19 cellular contexts compared by ENCODE assay signal in the genomic region with DNA sequence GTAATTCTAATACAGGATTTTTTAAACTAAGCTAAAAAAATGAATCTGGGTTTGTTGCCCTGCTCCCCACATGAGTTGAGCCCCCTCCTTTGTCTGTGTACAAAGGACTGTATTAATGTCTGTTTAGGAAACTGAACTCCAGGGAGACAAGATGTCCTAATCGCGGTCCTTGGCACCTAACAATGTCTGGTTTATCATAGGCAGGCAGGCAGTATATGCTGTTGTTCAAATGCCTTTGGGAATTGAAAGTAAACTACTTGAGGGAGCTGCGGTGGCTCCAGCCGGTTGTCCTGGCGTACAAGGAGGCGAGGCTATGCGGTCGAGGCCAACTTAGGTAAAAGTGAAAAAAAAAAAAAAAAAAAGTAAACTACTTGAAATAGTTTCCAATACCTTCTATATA.
DNase-seq lines count a peak whose midpoint lies in the region; TF ChIP-seq lines count a peak whose summit lies in the region.
"Had no signal": no experiment of that assay in that cellular context is flagged by ENCODE, and none has a peak within 500 bp of the region (broad histone marks: within the 10 kb centered on the region; RNA-seq: fewer than 3 reads in every experiment).

No MANE protein-coding gene starts in this region.

- intact Hi-C loops in activated CD4-positive, alpha-beta T cell treated with anti-CD3 and anti-CD28 coated beads, Interleukin-2, amount 10 ng/mL, durations not matched to agents 24 days and 14 days (cut with micrococcal nuclease) = no loop called here

- DNase-seq in NCI-H2107 treated with DMSO at 0.1 percent for 48 hours (lab: John Stamatoyannopoulos, UW; ENCODE audit: unreplicated experiment) = peak; percentile 25
- DNase-seq in NCI-H2107 (lab: John Stamatoyannopoulos, UW) = no peak
- DNase-seq in cardiac fibroblast (ENCODE audit: low read depth in 2 of 2) = peak; percentile 34 to 45
- peak; percentile 65 for DNase-seq in globus pallidus (ENCODE audit: low spot score)
- peak; percentile 70 for DNase-seq in superior temporal gyrus (ENCODE audit: extremely low spot score)
- no peak for DNase-seq in NCI-H2196 treated with DMSO at 0.1 percent for 48 hours (lab: John Stamatoyannopoulos, UW; ENCODE audit: unreplicated experiment)
- DNase-seq in activated CD4-positive, alpha-beta T cell treated with anti-CD3 and anti-CD28 coated beads, Interleukin-2, amount 10 ng/mL, durations not matched to agents 24 days and 14 days = no peak
- no peak for DNase-seq in NCI-H1048 (lab: John Stamatoyannopoulos, UW)
- DNase-seq: 8988T; CD8-positive, alpha-beta memory T cell; GF-D8; GOT3; MV-4-11; NCI-H1417 treated with DMSO at 0.1 percent for 48 hours; NCI-H1930; NCI-H345; NK-92 treated with Interleukin-12 subunit alpha and Interleukin-12 subunit beta, amount 100 ng/mL, for 24 hours had no signal

- H3K4me3 Mint-ChIP-seq in activated CD4-positive, alpha-beta T cell treated with anti-CD3 and anti-CD28 coated beads, Interleukin-2, amount 10 ng/mL, durations not matched to agents 24 days and 14 days = no peak overlapping the region
- H3K4me3 Mint-ChIP-seq: CD8-positive, alpha-beta memory T cell had no signal

- H3K27ac Mint-ChIP-seq in activated CD4-positive, alpha-beta T cell treated with anti-CD3 and anti-CD28 coated beads, Interleukin-2, amount 10 ng/mL, durations not matched to agents 24 days and 14 days = no peak overlapping the region

- no peaks in the 10 kb centered on the region for H3K9me3 Mint-ChIP-seq in activated CD4-positive, alpha-beta T cell treated with anti-CD3 and anti-CD28 coated beads, Interleukin-2, amount 10 ng/mL, durations not matched to agents 24 days and 14 days
- H3K9me3 Mint-ChIP-seq: CD8-positive, alpha-beta memory T cell had no signal

- no peak overlapping the region for H3K4me3 ChIP-seq in cardiac fibroblast (replicated peaks in 1 of 2; ENCODE audit: low read depth in 2 of 2, low read length in 2 of 2)
- H3K4me3 ChIP-seq: BLaER1, SJSA1 had no signal

- no peaks in the 10 kb centered on the region for H3K4me1 Mint-ChIP-seq in activated CD4-positive, alpha-beta T cell treated with anti-CD3 and anti-CD28 coated beads, Interleukin-2, amount 10 ng/mL, durations not matched to agents 24 days and 14 days

- no peaks in the 10 kb centered on the region for H3K36me3 Mint-ChIP-seq in activated CD4-positive, alpha-beta T cell treated with anti-CD3 and anti-CD28 coated beads, Interleukin-2, amount 10 ng/mL, durations not matched to agents 24 days and 14 days (ENCODE audit: low read depth)

- no peak for TF ChIP-seq CTCF in cardiac fibroblast (IDR thresholded peaks at IDR 0.05; ENCODE audit: low read depth, low read length)

- no peaks in the 10 kb centered on the region for H3K27me3 Mint-ChIP-seq in activated CD4-positive, alpha-beta T cell treated with anti-CD3 and anti-CD28 coated beads, Interleukin-2, amount 10 ng/mL, durations not matched to agents 24 days and 14 days
- H3K27me3 Mint-ChIP-seq: CD8-positive, alpha-beta memory T cell had no signal

Comparison
In these comparisons a context has a peak if more than half of its experiments do, and no peak if none do; other contexts are left out.
1. DNase-seq: peak in NCI-H2107 treated with DMSO at 0.1 percent for 48 hours (single experiment), cardiac fibroblast (2 of 2), globus pallidus (single experiment) and superior temporal gyrus (single experiment); none in NCI-H2107 (single experiment), NCI-H2196 treated with DMSO at 0.1 percent for 48 hours (single experiment), activated CD4-positive, alpha-beta T cell treated with anti-CD3 and anti-CD28 coated beads, Interleukin-2, amount 10 ng/mL, durations not matched to agents 24 days and 14 days (single experiment) and NCI-H1048 (single experiment).